Comparison of ENCODE assay signal across 31 cellular contexts in genomic region chr3:189949580-189949979, GRCh38.
"Had no signal": no experiment of that assay in that cellular context is flagged by ENCODE, and none has a peak within 500 bp of the region (broad histone marks: within the 10 kb centered on the region; RNA-seq: fewer than 3 reads in every experiment).

No MANE protein-coding gene starts in this region.

- H3K27me3 ChIP-seq: colonic mucosa, gastrocnemius medialis, neural progenitor cell, right atrium auricular region, sigmoid colon, tibial nerve, upper lobe of left lung had no signal

- H3K36me3 Mint-ChIP-seq: mesothelial cell of epicardium; naive B cell; neural progenitor cell; stimulated activated memory B cell treated with anti-CD40 and anti-IgM and Interleukin-4, amounts not matched to agents 10 μg/mL and 1 μg/mL and 100 μg/mL, for 72 hours had no signal

- H3K9me3 ChIP-seq: colonic mucosa, gastrocnemius medialis, heart right ventricle, mucosa of descending colon, prostate gland, right atrium auricular region, sigmoid colon, thoracic aorta, tibial nerve, upper lobe of left lung had no signal

- H3K9me3 Mint-ChIP-seq: central memory CD8-positive, alpha-beta T cell; dendritic cell treated with granulocyte-macrophage colony-stimulating factor and Interleukin-4, amounts not matched to agents 40 ng/mL and 50 ng/mL, for 4 days; endodermal cell; nephron; neural progenitor cell; stimulated activated memory B cell treated with anti-CD40 and anti-IgM and Interleukin-4, amounts not matched to agents 10 μg/mL and 1 μg/mL and 100 μg/mL, for 72 hours; stimulated activated naive CD8-positive, alpha-beta T cell treated with anti-CD3 and anti-CD28 coated beads, Interleukin-15, Interleukin-2, amounts not matched to agents 100 ng/mL and 50 ng/mL, for 24 hours had no signal

- H3K27ac Mint-ChIP-seq: dendritic cell treated with granulocyte-macrophage colony-stimulating factor and Interleukin-4, amounts not matched to agents 40 ng/mL and 50 ng/mL, for 4 days; endodermal cell; mesothelial cell of epicardium; naive B cell; neural progenitor cell; stimulated activated memory B cell treated with anti-CD40 and anti-IgM and Interleukin-4, amounts not matched to agents 10 μg/mL and 1 μg/mL and 100 μg/mL, for 72 hours; stimulated activated naive CD8-positive, alpha-beta T cell treated with anti-CD3 and anti-CD28 coated beads, Interleukin-15, Interleukin-2, amounts not matched to agents 100 ng/mL and 50 ng/mL, for 24 hours had no signal

- H3K4me2 ChIP-seq: neural progenitor cell had no signal

- H2AFZ ChIP-seq: neural progenitor cell had no signal

- H3K4me1 Mint-ChIP-seq: naive B cell, neural progenitor cell had no signal

- H3K9ac ChIP-seq: neural progenitor cell had no signal

- ATAC-seq: gastrocnemius medialis; heart right ventricle; left colon; mucosa of descending colon; stimulated activated memory B cell treated with anti-CD40 and anti-IgM and Interleukin-4, amounts not matched to agents 10 μg/mL and 1 μg/mL and 100 μg/mL, for 72 hours had no signal

- H3K4me3 Mint-ChIP-seq: central memory CD8-positive, alpha-beta T cell; dendritic cell treated with granulocyte-macrophage colony-stimulating factor and Interleukin-4, amounts not matched to agents 40 ng/mL and 50 ng/mL, for 4 days; endodermal cell; mesothelial cell of epicardium; naive B cell; nephron; neural progenitor cell; stimulated activated memory B cell treated with anti-CD40 and anti-IgM and Interleukin-4, amounts not matched to agents 10 μg/mL and 1 μg/mL and 100 μg/mL, for 72 hours; stimulated activated naive CD8-positive, alpha-beta T cell treated with anti-CD3 and anti-CD28 coated beads, Interleukin-15, Interleukin-2, amounts not matched to agents 100 ng/mL and 50 ng/mL, for 24 hours had no signal

- H3K4me1 ChIP-seq: colonic mucosa, heart right ventricle, neural progenitor cell, prostate gland, right atrium auricular region, sigmoid colon had no signal

- FAIRE-seq: endothelial cell of umbilical vein, islet of Langerhans, urothelium cell line had no signal

- H3K27ac ChIP-seq: colonic mucosa, gastrocnemius medialis, heart right ventricle, neural progenitor cell, right atrium auricular region, sigmoid colon, thoracic aorta, tibial nerve, upper lobe of left lung had no signal

- DNase-seq: colonic mucosa; effector CD8-positive, alpha-beta T cell; endodermal cell; erythroblast; gastrocnemius medialis; heart right ventricle; hippocampal formation; kidney glomerular epithelial cell; left colon; mesenchymal stem cell; mucosa of descending colon; naive B cell; sigmoid colon; stimulated activated CD4-positive, alpha-beta T cell treated with anti-CD3 and anti-CD28 coated beads, Interleukin-2, amount 100 ng/mL, for 24 hours; stimulated activated CD4-positive, alpha-beta T cell treated with anti-CD3 and anti-CD28 coated beads, Interleukin-4, amount 100 ng/mL, for 4 hours; upper lobe of left lung had no signal

- H3K36me3 ChIP-seq: colonic mucosa, gastrocnemius medialis, heart right ventricle, neural progenitor cell, prostate gland, right atrium auricular region, sigmoid colon, thoracic aorta, tibial nerve, upper lobe of left lung had no signal

- H3K4me3 ChIP-seq: colonic mucosa, gastrocnemius medialis, heart right ventricle, lung, mucosa of descending colon, neural progenitor cell, prostate gland, right atrium auricular region, sigmoid colon, thoracic aorta, tibial nerve, upper lobe of left lung had no signal
